Comparison of ENCODE assay signal across 14 cellular contexts in the genomic region with DNA sequence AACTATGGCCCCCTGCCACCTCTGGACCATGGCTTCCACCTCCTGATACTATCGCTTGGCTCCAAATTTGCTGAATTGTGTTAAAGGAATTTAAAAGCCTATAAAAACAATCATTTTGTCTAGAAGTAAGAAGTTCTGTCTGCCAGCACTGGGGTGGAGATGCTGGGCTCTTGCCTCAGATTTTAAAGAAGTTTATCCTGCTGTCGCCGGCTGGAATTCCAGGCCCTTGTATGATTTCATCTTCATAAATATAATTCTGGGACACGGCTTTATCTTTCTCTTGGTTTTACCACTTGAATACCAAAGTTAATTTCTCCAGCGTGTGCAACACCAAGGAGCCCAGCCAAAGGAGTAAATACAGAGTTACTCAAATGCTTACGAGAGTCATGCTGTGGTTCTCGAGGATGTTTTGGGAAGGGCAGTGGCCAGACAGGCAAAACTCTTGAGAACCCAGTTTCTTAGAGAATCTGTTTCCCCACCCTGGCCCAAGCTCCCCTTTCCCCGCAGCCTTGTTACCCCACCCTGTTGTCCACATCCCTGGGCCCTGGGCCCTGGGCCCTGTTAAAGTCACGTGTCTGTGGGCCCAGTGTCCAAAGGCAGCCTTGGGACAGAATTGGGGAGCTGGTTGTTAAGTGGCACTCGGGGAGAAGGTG. TPM values are rescaled to one million over a fixed set of nuclear protein-coding genes. Genes with fewer than 3 reads are reported as not detected.
A peak's percentile ranks its signal among the peaks of the same experiment; 100 is the strongest.
DNase-seq lines count a peak whose midpoint lies in the region; ATAC-seq and TF ChIP-seq lines count a peak whose summit lies in the region.
"Had no signal": no experiment of that assay in that cellular context is flagged by ENCODE, and none has a peak within 500 bp of the region (broad histone marks: within the 10 kb centered on the region; RNA-seq: fewer than 3 reads in every experiment).

No MANE protein-coding gene starts in this region.

- DNase-seq in AG08395 (ENCODE audit: low spot score) (peak; percentile 70), ascending aorta (ENCODE audit: low spot score in 2 of 2) (peak in 1 of 2 donors; percentile 83), left ventricle myocardium inferior (peak; percentile 47), sciatic nerve (ENCODE audit: low spot score) (no peak), DMS 273 treated with DMSO at 0.1 percent for 48 hours (lab: John Stamatoyannopoulos, UW) (no peak), DMS53 treated with DMSO at 0.1 percent for 48 hours (lab: John Stamatoyannopoulos, UW; ENCODE audit: unreplicated experiment) (no peak)
- no peak for DNase-seq in activated T-cell treated with anti-CD3 and anti-CD28 coated beads, Interleukin-2, amount 50 U/mL, for 48 hours
- DNase-seq: activated CD4-positive, alpha-beta T cell treated with anti-CD3 and anti-CD28 coated beads for 1 hour; activated T-cell treated with anti-CD3 and anti-CD28 coated beads, Interleukin-2, amount 50 U/mL, for 72 hours; foreskin keratinocyte; MV-4-11; SJCRH30 had no signal

- H3K4me1 ChIP-seq in ascending aorta, result peaks cover 6 to 33% of the 10 kb centered on the region in 2 donors
- peaks cover 61% of the 10 kb centered on the region for H3K4me1 ChIP-seq in left ventricle myocardium inferior

- H3K27ac ChIP-seq in ascending aorta (peak overlapping the region; percentile 80 to 88), left ventricle myocardium inferior (replicated peaks) (peak overlapping the region; percentile 82)
- H3K27ac ChIP-seq: foreskin keratinocyte, SJCRH30 had no signal

- H3K36me3 ChIP-seq in ascending aorta, result peaks cover 31 to 55% of the 10 kb centered on the region in 2 donors
- peaks cover 82% of the 10 kb centered on the region for H3K36me3 ChIP-seq in left ventricle myocardium inferior

- TF ChIP-seq CTCF in ascending aorta (IDR thresholded peaks at IDR 0.05) (no peak), left ventricle myocardium inferior (IDR thresholded peaks at IDR 0.05; ENCODE audit: borderline replicate concordance) (no peak)

- ATAC-seq in sciatic nerve (peak; percentile 89), HG02798 (IDR thresholded peaks at IDR 0.05; ENCODE audit: poor library complexity, unreplicated experiment) (no peak)
- ATAC-seq: activated T-cell treated with anti-CD3 and anti-CD28 coated beads, Interleukin-2, amount 50 U/mL, for 72 hours; foreskin keratinocyte had no signal

- no peak overlapping the region for H3K4me3 ChIP-seq in ascending aorta
- H3K4me3 ChIP-seq in left ventricle myocardium inferior, result no peak overlapping the region
- H3K4me3 ChIP-seq: SJCRH30 had no signal

- no peaks in the 10 kb centered on the region for H3K9me3 ChIP-seq in ascending aorta
- no peaks in the 10 kb centered on the region for H3K9me3 ChIP-seq in left ventricle myocardium inferior (replicated peaks)
- H3K9me3 ChIP-seq: SJCRH30 had no signal

- intact Hi-C loops in ascending aorta (cut with DNase I) (loop anchor here (1.0 to 5.0 kb wide), 2 partner anchors 9 to 65 kb away; no protein-coding TSS in a partner anchor), left ventricle myocardium inferior (cut with micrococcal nuclease) (no loop called here), sciatic nerve (cut with DNase I) (no loop called here)

- H3K27me3 ChIP-seq in ascending aorta, result no peaks in the 10 kb centered on the region
- no peaks in the 10 kb centered on the region for H3K27me3 ChIP-seq in left ventricle myocardium inferior (ENCODE audit: low read depth)
- H3K27me3 ChIP-seq: foreskin keratinocyte, SJCRH30 had no signal

RNA-seq across cellular contexts. Expression of gene C6orf89, which starts 31.9 kb away (rescaled TPM):
- 21.6 TPM for total RNA-seq in ascending aorta
- 76.4 TPM for total RNA-seq in left ventricle myocardium inferior
- 56.6 TPM for total RNA-seq in sciatic nerve

RNA-seq across cellular contexts. Expression of gene PI16, which starts 36.9 kb away (rescaled TPM):
- total RNA-seq in ascending aorta (33.5 TPM), left ventricle myocardium inferior (25.9 TPM), sciatic nerve (91.7 TPM)
- total RNA-seq: A673, foreskin keratinocyte, SJCRH30 had no signal

RNA-seq across cellular contexts. Expression of gene PPIL1, which starts 43.1 kb away (rescaled TPM):
- 24.2 TPM for total RNA-seq in ascending aorta
- total RNA-seq in left ventricle myocardium inferior, result 69.1 TPM
- 12.7 TPM for total RNA-seq in sciatic nerve

Comparison
In these comparisons a context has a peak if more than half of its experiments do, and no peak if none do; other contexts are left out.
1. DNase-seq: peak in AG08395 (single experiment) and left ventricle myocardium inferior (single experiment); none in sciatic nerve (single experiment), activated T-cell treated with anti-CD3 and anti-CD28 coated beads, Interleukin-2, amount 50 U/mL, for 48 hours (0 of 2), DMS 273 treated with DMSO at 0.1 percent for 48 hours (single experiment) and DMS53 treated with DMSO at 0.1 percent for 48 hours (single experiment).